Comparison of ENCODE assay signal across 2 cellular contexts in the genomic region with DNA sequence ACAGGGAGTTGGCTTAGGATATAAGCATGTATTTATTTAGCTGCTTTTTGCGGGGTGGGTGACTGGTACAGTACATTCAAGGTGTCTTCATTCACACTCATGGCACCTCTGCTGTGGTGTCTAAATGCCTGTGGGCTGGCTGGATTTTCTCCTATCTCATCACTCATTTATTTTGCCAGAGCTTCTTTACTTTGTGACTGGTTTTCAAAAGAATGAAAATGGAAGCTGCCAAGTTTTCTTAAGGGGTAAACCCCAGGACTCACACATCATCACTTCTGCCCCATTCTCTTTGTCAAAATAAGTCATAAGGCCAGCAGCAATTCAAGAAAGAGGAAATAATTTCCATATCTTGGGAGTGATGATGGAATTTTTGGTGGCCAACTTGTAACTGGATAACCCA.
TF ChIP-seq lines count a peak whose summit lies in the region.

No MANE protein-coding gene starts in this region.

TF ChIP-seq in SK-N-SH, 30 proteins besides CTCF, POLR2A, EP300 and RAD21 (continued from another document):
- peak; percentile 43 for TF ChIP-seq PBX3 (IDR thresholded peaks at IDR 0.05)

TF ChIP-seq in SK-N-SH treated with all-trans-retinoic acid at 6 μM for 48 hours, 23 proteins besides CTCF, POLR2A, EP300 and RAD21 (continued from another document):
- TF ChIP-seq PATZ1 (CRISPR knock-in tag; IDR thresholded peaks at IDR 0.05; ENCODE audit: borderline replicate concordance): no peak
- no peak for TF ChIP-seq ZNF8 (CRISPR knock-in tag; IDR thresholded peaks at IDR 0.05)
- TF ChIP-seq TCF4 (CRISPR knock-in tag; IDR thresholded peaks at IDR 0.05; ENCODE audit: borderline replicate concordance): no peak
- TF ChIP-seq RARB (CRISPR knock-in tag; IDR thresholded peaks at IDR 0.05): no peak
- TF ChIP-seq GLIS3 (CRISPR knock-in tag; IDR thresholded peaks at IDR 0.05): no peak
- TF ChIP-seq ZNF70 (CRISPR knock-in tag; IDR thresholded peaks at IDR 0.05): no peak
- no peak for TF ChIP-seq SNAI2 (CRISPR knock-in tag; IDR thresholded peaks at IDR 0.05)
- TF ChIP-seq BACH2 (CRISPR knock-in tag; IDR thresholded peaks at IDR 0.05; ENCODE audit: borderline replicate concordance): no peak
- no peak for TF ChIP-seq ZFP30 (CRISPR knock-in tag; IDR thresholded peaks at IDR 0.05)
- TF ChIP-seq PPARA (CRISPR knock-in tag; IDR thresholded peaks at IDR 0.05; ENCODE audit: borderline replicate concordance): no peak
- TF ChIP-seq ZNF565 (CRISPR knock-in tag; conservative IDR thresholded peaks at IDR 0.05; ENCODE audit: low read depth): no peak
- no peak for TF ChIP-seq ISL1 (CRISPR knock-in tag; IDR thresholded peaks at IDR 0.05)
- TF ChIP-seq TOX (CRISPR knock-in tag; IDR thresholded peaks at IDR 0.05; ENCODE audit: borderline replicate concordance): no peak
- no peak for TF ChIP-seq POU6F1 (CRISPR knock-in tag; IDR thresholded peaks at IDR 0.05; ENCODE audit: borderline replicate concordance, low read depth)
